8 cellular contexts compared by ENCODE assay signal in genomic region chr7:158976849-158977593, GRCh38.
DNase-seq lines count a peak whose midpoint lies in the region; ATAC-seq and TF ChIP-seq lines count a peak whose summit lies in the region.

No MANE protein-coding gene starts in this region.

- peak; percentile 74 for ATAC-seq in HG03025 (IDR thresholded peaks at IDR 0.05; ENCODE audit: low FRiP score, unreplicated experiment)
- ATAC-seq in WTC11: peak; percentile 77

- peaks cover 16% of the 10 kb centered on the region for H3K9me3 Mint-ChIP-seq in WTC11

- H3K4me3 Mint-ChIP-seq in WTC11: peak overlapping the region; percentile 55

- DNase-seq in NCI-H2196 (lab: John Stamatoyannopoulos, UW; ENCODE audit: unreplicated experiment): peak; percentile 60
- DNase-seq in NCI-H2196 treated with DMSO at 0.1 percent for 48 hours (lab: John Stamatoyannopoulos, UW; ENCODE audit: unreplicated experiment): no peak
- DNase-seq in NCI-H2107 treated with DMSO at 0.1 percent for 48 hours (lab: John Stamatoyannopoulos, UW; ENCODE audit: unreplicated experiment): peak; percentile 21
- DNase-seq in WTC11 (ENCODE audit: low spot score): peak; percentile 94
- peak in 53 of 61 donors; percentile 4 to 91 (median 60) for DNase-seq in caudate nucleus (lab: John Stamatoyannopoulos, UW)
- DNase-seq in kidney glomerular epithelial cell (lab: John Stamatoyannopoulos, UW): peak; percentile 15
- DNase-seq in stimulated activated CD4-positive, alpha-beta T cell treated with anti-CD3 and anti-CD28 coated beads, Interleukin-15, amount 100 ng/mL, for 48 hours (ENCODE audit: low read depth in 2 of 2): peak; percentile 75 to 87

- CTCF ChIA-PET in WTC11 (lab: Charles Lee): interaction anchor here (0.6 to 3.0 kb wide), 69 partner anchors 8 to 491 kb away, joined by 3 to 32 read pairs (median 4); partner anchors contain the start of genes ESYT2, NCAPG2, PTPRN2 and VIPR2

- POLR2A ChIA-PET in WTC11 (lab: Charles Lee): interaction anchor here (0.9 kb wide), 1 partner anchor 113 kb away, joined by 3 read pairs; no protein-coding TSS in a partner anchor

- peak overlapping the region; percentile 72 for H3K27ac ChIP-seq in caudate nucleus (ENCODE audit: low read depth, low read length)

- peaks cover 5% of the 10 kb centered on the region; the same call in 1 of the 2 replicates for H3K27me3 Mint-ChIP-seq in WTC11 (ENCODE audit: low read depth)

- H3K36me3 Mint-ChIP-seq in WTC11: peaks cover 12% of the 10 kb centered on the region

- H3K27ac Mint-ChIP-seq in WTC11: 0 out of 2 replicates have a peak overlapping the region, but pooled peaks have one; percentile 86

- H3K4me1 Mint-ChIP-seq in WTC11: peaks cover 20% of the 10 kb centered on the region

- TF ChIP-seq CTCF in WTC11 (IDR thresholded peaks at IDR 0.05): peak; percentile 94

TF ChIP-seq in WTC11, 78 proteins besides CTCF, POLR2A, EP300 and RAD21:
- TF ChIP-seq ERG (CRISPR knock-in tag; IDR thresholded peaks at IDR 0.05) (no peak), SMAD4 (CRISPR knock-in tag; IDR thresholded peaks at IDR 0.05) (no peak), GABPB1 (CRISPR knock-in tag; IDR thresholded peaks at IDR 0.05) (no peak), NFE2L1 (CRISPR knock-in tag; IDR thresholded peaks at IDR 0.05) (no peak), MAX (CRISPR knock-in tag; IDR thresholded peaks at IDR 0.05) (no peak), TCF7 (CRISPR knock-in tag; IDR thresholded peaks at IDR 0.05; ENCODE audit: low read depth) (no peak), CREB1 (CRISPR knock-in tag; IDR thresholded peaks at IDR 0.05) (no peak), ATF3 (CRISPR knock-in tag; conservative IDR thresholded peaks at IDR 0.05) (no peak), JUN (CRISPR knock-in tag; IDR thresholded peaks at IDR 0.05) (no peak), MLX (CRISPR knock-in tag; IDR thresholded peaks at IDR 0.05) (no peak), ATF2 (CRISPR knock-in tag; IDR thresholded peaks at IDR 0.05; ENCODE audit: borderline replicate concordance, low read depth) (no peak), ZNF281 (CRISPR knock-in tag; IDR thresholded peaks at IDR 0.05) (no peak), ZMAT4 (CRISPR knock-in tag; IDR thresholded peaks at IDR 0.05) (no peak)
